ENCODE assay signal across 11 cellular contexts in the genomic region with DNA sequence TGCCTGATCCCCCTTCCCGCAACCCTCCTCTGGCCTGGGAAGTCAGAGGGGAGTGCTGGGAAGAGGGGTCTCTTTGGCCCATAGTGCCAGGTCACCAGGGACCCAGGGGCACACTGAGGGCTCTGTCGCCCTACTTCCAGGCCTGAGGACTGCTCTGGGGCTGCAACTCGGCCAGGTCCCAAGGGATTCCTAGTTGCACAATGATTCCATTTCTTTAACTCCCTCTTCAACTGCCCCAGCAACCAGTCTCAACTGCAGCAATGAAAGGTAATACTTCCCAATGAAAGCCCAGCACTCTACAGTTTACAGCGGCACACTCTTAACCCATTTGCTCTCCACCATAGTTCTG. TPM values are rescaled to one million over a fixed set of nuclear protein-coding genes. Genes with fewer than 3 reads are reported as not detected.
DNase-seq lines count a peak whose midpoint lies in the region; ATAC-seq and TF ChIP-seq lines count a peak whose summit lies in the region.
"Had no signal": no experiment of that assay in that cellular context is flagged by ENCODE, and none has a peak within 500 bp of the region (broad histone marks: within the 10 kb centered on the region; RNA-seq: fewer than 3 reads in every experiment).

No MANE protein-coding gene starts in this region.

- WGBS in adipose tissue, 3 donors, result 64 to 76% (median 72%) methylated on average over 4 of the region's 4 CpGs

- H3K36me3 ChIP-seq in cardiac muscle cell (no peaks in the 10 kb centered on the region), rectal smooth muscle tissue (ENCODE audit: control insufficient read depth, insufficient read depth, low read length) (no peaks in the 10 kb centered on the region)

- no peaks in the 10 kb centered on the region for H3K9me3 ChIP-seq in cardiac muscle cell (ENCODE audit: low read depth)

- ATAC-seq in HG03039 (IDR thresholded peaks at IDR 0.05; ENCODE audit: unreplicated experiment) (no peak), GM18498 (IDR thresholded peaks at IDR 0.05; ENCODE audit: unreplicated experiment) (no peak)

- H3K4me1 ChIP-seq in cardiac muscle cell (ENCODE audit: low read depth) (peaks cover 21% of the 10 kb centered on the region), rectal smooth muscle tissue (ENCODE audit: control insufficient read depth, insufficient read depth, low read length) (peaks cover 48% of the 10 kb centered on the region)

- H3K27me3 ChIP-seq in cardiac muscle cell (no peaks in the 10 kb centered on the region), rectal smooth muscle tissue (ENCODE audit: control insufficient read depth, insufficient read depth, low read length) (no peaks in the 10 kb centered on the region)

- H3K27ac ChIP-seq in adipose tissue (ENCODE audit: low read depth, low read length) (peak overlapping the region; percentile 5), cardiac muscle cell (peak overlapping the region; percentile 85), rectal smooth muscle tissue (ENCODE audit: low read depth, low read length) (peak overlapping the region; percentile 33)

- DNase-seq in AG10803 (ENCODE audit: low read depth), result peak; percentile 92
- peak in 1 of 2 donors; percentile 88 for DNase-seq in cardiac muscle cell (ENCODE audit: low read depth in 1 of 2, low spot score in 1 of 2)
- no peak for DNase-seq in stimulated activated CD8-positive, alpha-beta memory T cell treated with anti-CD3 and anti-CD28 coated beads, Interleukin-4, amount 100 ng/mL, for 48 hours
- no peak for DNase-seq in NCI-H1694 treated with DMSO at 0.1 percent for 48 hours (lab: John Stamatoyannopoulos, UW)
- DNase-seq: activated CD4-positive, CD25-positive, alpha-beta regulatory T cell treated with anti-CD3 and anti-CD28 coated beads, Interleukin-2, amount 50 U/mL, for 72 hours; CD4-positive, alpha-beta memory T cell; NCI-H1436 had no signal

- H3K9ac ChIP-seq in rectal smooth muscle tissue (ENCODE audit: low read length), result no peak overlapping the region

- H3K4me3 ChIP-seq in AG10803 (ENCODE audit: low read length) (peak overlapping the region; percentile 23), cardiac muscle cell (no peak overlapping the region), rectal smooth muscle tissue (ENCODE audit: low read length) (no peak overlapping the region)

- no peak for TF ChIP-seq CTCF in AG10803 (conservative IDR thresholded peaks at IDR 0.05; ENCODE audit: low read length)
- TF ChIP-seq CTCF in cardiac muscle cell (IDR thresholded peaks at IDR 0.05; ENCODE audit: low read depth, low read length), result no peak

RNA-seq across cellular contexts. Expression of a gene that starts 35.7 kb away (rescaled TPM):
- polyA plus RNA-seq in adipose tissue (10 to 100 TPM in 1 of 3 donors, 1 to 10 TPM in 2; 6.6 to 14.5 (median 8.9) TPM), cardiac muscle cell (18.7 and 19.4 TPM in 2 replicates)
- total RNA-seq in cardiac muscle cell, result 10.9 and 13.9 TPM in 2 replicates

Comparison
In these comparisons a context has a peak if more than half of its experiments do, and no peak if none do; other contexts are left out.
1. H3K27ac ChIP-seq: peak in every context shown above with its lines; median percentile 85 in cardiac muscle cell; 33 in rectal smooth muscle tissue; 5 in adipose tissue.